ENCODE assay signal across 9 cellular contexts in genomic region chr21:17491716-17492414, GRCh38. TPM values are rescaled to one million over a fixed set of nuclear protein-coding genes. Genes with fewer than 3 reads are reported as not detected.
DNase-seq lines count a peak whose midpoint lies in the region; ATAC-seq and TF ChIP-seq lines count a peak whose summit lies in the region.
"Had no signal": no experiment of that assay in that cellular context is flagged by ENCODE, and none has a peak within 500 bp of the region (broad histone marks: within the 10 kb centered on the region; RNA-seq: fewer than 3 reads in every experiment).

No MANE protein-coding gene starts in this region.

- DNase-seq in activated naive CD4-positive, alpha-beta T cell treated with anti-CD3 and anti-CD28 coated beads, Interleukin-2, amount 50 U/mL, for 72 hours (ENCODE audit: low spot score in 2 of 2): no peak
- no peak for DNase-seq in activated naive CD4-positive, alpha-beta T cell treated with anti-CD3 and anti-CD28 coated beads, Interleukin-2, amount 10 ng/mL, durations not matched to agents 7 days and 5 days
- DNase-seq in RPMI7951 (ENCODE audit: low read depth): peak; percentile 98
- peak; percentile 100 for DNase-seq in fibroblast of mammary gland (ENCODE audit: low read depth)
- no peak for DNase-seq in upper lobe of right lung
- no peak for DNase-seq in GM19240 (ENCODE audit: insufficient read length, low spot score)
- DNase-seq in NCI-H2171 (lab: John Stamatoyannopoulos, UW): no peak
- no peak for DNase-seq in NCI-H1417 treated with DMSO at 0.1 percent for 48 hours (lab: John Stamatoyannopoulos, UW)
- DNase-seq: DMS53 had no signal

- CTCF ChIA-PET in activated naive CD4-positive, alpha-beta T cell treated with anti-CD3 and anti-CD28 coated beads, Interleukin-2, amount 10 ng/mL, durations not matched to agents 7 days and 5 days (lab: Charles Lee): interaction anchor here (0.9 kb wide), 1 partner anchor 20 kb away, joined by 5 read pairs; no protein-coding TSS in a partner anchor

- H3K4me1 ChIP-seq in upper lobe of right lung: peaks cover 10% of the 10 kb centered on the region

- intact Hi-C loops in upper lobe of right lung (cut with DNase I): no loop called here

- H3K36me3 ChIP-seq in upper lobe of right lung: no peaks in the 10 kb centered on the region

- no peaks in the 10 kb centered on the region for H3K9me3 Mint-ChIP-seq in activated naive CD4-positive, alpha-beta T cell treated with anti-CD3 and anti-CD28 coated beads, Interleukin-2, amount 50 U/mL, for 72 hours
- H3K9me3 Mint-ChIP-seq in activated naive CD4-positive, alpha-beta T cell treated with anti-CD3 and anti-CD28 coated beads, Interleukin-2, amount 10 ng/mL, durations not matched to agents 7 days and 5 days: no peaks in the 10 kb centered on the region

- H3K27me3 Mint-ChIP-seq in activated naive CD4-positive, alpha-beta T cell treated with anti-CD3 and anti-CD28 coated beads, Interleukin-2, amount 10 ng/mL, durations not matched to agents 7 days and 5 days: peaks cover 6% of the 10 kb centered on the region

- H3K36me3 Mint-ChIP-seq in activated naive CD4-positive, alpha-beta T cell treated with anti-CD3 and anti-CD28 coated beads, Interleukin-2, amount 50 U/mL, for 72 hours: no peaks in the 10 kb centered on the region
- H3K36me3 Mint-ChIP-seq in activated naive CD4-positive, alpha-beta T cell treated with anti-CD3 and anti-CD28 coated beads, Interleukin-2, amount 10 ng/mL, durations not matched to agents 7 days and 5 days: no peaks in the 10 kb centered on the region

- no peak overlapping the region for H3K27ac Mint-ChIP-seq in activated naive CD4-positive, alpha-beta T cell treated with anti-CD3 and anti-CD28 coated beads, Interleukin-2, amount 50 U/mL, for 72 hours
- H3K27ac Mint-ChIP-seq in activated naive CD4-positive, alpha-beta T cell treated with anti-CD3 and anti-CD28 coated beads, Interleukin-2, amount 10 ng/mL, durations not matched to agents 7 days and 5 days: no peak overlapping the region

- peaks cover 3% of the 10 kb centered on the region for H3K4me1 Mint-ChIP-seq in activated naive CD4-positive, alpha-beta T cell treated with anti-CD3 and anti-CD28 coated beads, Interleukin-2, amount 10 ng/mL, durations not matched to agents 7 days and 5 days

- peak; percentile 44 for ATAC-seq in activated naive CD4-positive, alpha-beta T cell treated with anti-CD3 and anti-CD28 coated beads, Interleukin-2, amount 50 U/mL, for 72 hours
- ATAC-seq in upper lobe of right lung: peak; percentile 74

- TF ChIP-seq CTCF in fibroblast of mammary gland (conservative IDR thresholded peaks at IDR 0.05; ENCODE audit: control insufficient read depth, insufficient read depth, low read depth, low read length): no peak
- no peak for TF ChIP-seq CTCF in upper lobe of right lung (IDR thresholded peaks at IDR 0.05)

- H3K9me3 ChIP-seq in upper lobe of right lung: no peaks in the 10 kb centered on the region

- H3K4me3 ChIP-seq in fibroblast of mammary gland (ENCODE audit: control insufficient read depth, low read depth, low read length): no peak overlapping the region
- no peak overlapping the region for H3K4me3 ChIP-seq in upper lobe of right lung

- H3K4me3 Mint-ChIP-seq in activated naive CD4-positive, alpha-beta T cell treated with anti-CD3 and anti-CD28 coated beads, Interleukin-2, amount 10 ng/mL, durations not matched to agents 7 days and 5 days: no peak overlapping the region

- H3K27me3 ChIP-seq in upper lobe of right lung: no peaks in the 10 kb centered on the region

- H3K27ac ChIP-seq in upper lobe of right lung: no peak overlapping the region

RNA-seq across cellular contexts. Expression of gene CXADR, which starts 21.0 kb away (rescaled TPM):
- under 1 TPM; 0.14 to 0.54 TPM for total RNA-seq in activated naive CD4-positive, alpha-beta T cell treated with anti-CD3 and anti-CD28 coated beads, Interleukin-2, amount 50 U/mL, for 72 hours
- 13.7 and 16.4 TPM in 2 replicates for total RNA-seq in RPMI7951 (2014; rRNA removed; shearing (Covaris generic))
- 29.0 TPM for total RNA-seq in upper lobe of right lung

Comparison
In these comparisons a context has a peak if more than half of its experiments do, and no peak if none do; other contexts are left out.
1. DNase-seq: peak in RPMI7951 (single experiment) and fibroblast of mammary gland (single experiment); none in activated naive CD4-positive, alpha-beta T cell treated with anti-CD3 and anti-CD28 coated beads, Interleukin-2, amount 50 U/mL, for 72 hours (0 of 2), activated naive CD4-positive, alpha-beta T cell treated with anti-CD3 and anti-CD28 coated beads, Interleukin-2, amount 10 ng/mL, durations not matched to agents 7 days and 5 days (single experiment), upper lobe of right lung (single experiment), GM19240 (single experiment), NCI-H2171 (single experiment) and NCI-H1417 treated with DMSO at 0.1 percent for 48 hours (single experiment).